Comparison of ENCODE assay signal across 21 cellular contexts in genomic region chr1:228366062-228366850, GRCh38. TPM values are rescaled to one million over a fixed set of nuclear protein-coding genes. Genes with fewer than 3 reads are reported as not detected.
A peak's percentile ranks its signal among the peaks of the same experiment; 100 is the strongest.
DNase-seq lines count a peak whose midpoint lies in the region; ATAC-seq, FAIRE-seq and TF ChIP-seq lines count a peak whose summit lies in the region.
"Had no signal": no experiment of that assay in that cellular context is flagged by ENCODE, and none has a peak within 500 bp of the region (broad histone marks: within the 10 kb centered on the region; RNA-seq: fewer than 3 reads in every experiment).

No MANE protein-coding gene starts in this region.

- H3K27me3 ChIP-seq in K562 (ENCODE audit: control insufficient read depth in 2 of 2, insufficient read depth in 2 of 2, low read length in 2 of 2) (no peaks in the 10 kb centered on the region), right atrium auricular region (no peaks in the 10 kb centered on the region), sigmoid colon (peaks cover 0 to 31% (median 0%) of the 10 kb centered on the region in 3 donors), prostate gland (replicated peaks; ENCODE audit: insufficient read depth) (peaks cover 3% of the 10 kb centered on the region)
- H3K27me3 ChIP-seq: MG63 had no signal

- peak overlapping the region; percentile 85; the same call in 1 of the 3 replicates for H3K27ac ChIP-seq in K562 (ENCODE audit: extremely low read depth, low read depth, low read length)
- peak overlapping the region; percentile 93 to 95 for H3K27ac ChIP-seq in right atrium auricular region
- H3K27ac ChIP-seq in sigmoid colon = no peak overlapping the region
- H3K27ac ChIP-seq in prostate gland = no peak overlapping the region
- H3K27ac ChIP-seq: GM23248, PC-9 had no signal

- CTCF ChIA-PET in K562 (lab: Yijun Ruan, JAX; ENCODE audit: low intra/inter-chr PET ratio) = no interaction called here

- peaks cover 20% of the 10 kb centered on the region; the same call in 2 of the 3 replicates for H3K79me2 ChIP-seq in K562 (ENCODE audit: control insufficient read depth, insufficient read depth, low read length)

- no peaks in the 10 kb centered on the region for H3K9me1 ChIP-seq in K562 (ENCODE audit: control insufficient read depth, insufficient read depth, low read length)

- in situ Hi-C loops in K562 (cut with MboI) = no loop called here

- TF ChIP-seq POLR2A in K562 (conservative IDR thresholded peaks at IDR 0.05) = no peak
- no peak for TF ChIP-seq POLR2A in sigmoid colon (IDR thresholded peaks at IDR 0.05)
- no peak for TF ChIP-seq POLR2A in prostate gland (IDR thresholded peaks at IDR 0.05)

- H3K27ac Mint-ChIP-seq in CD14-positive monocyte = peak overlapping the region in 1 of 7 donors; percentile 3
- H3K27ac Mint-ChIP-seq: CD4-positive, alpha-beta memory T cell; HFFc6 had no signal

- H3K4me3 Mint-ChIP-seq in CD14-positive monocyte = no peak overlapping the region
- H3K4me3 Mint-ChIP-seq: CD4-positive, alpha-beta memory T cell; HFFc6 had no signal

- no peaks in the 10 kb centered on the region for H3K9me3 ChIP-seq in K562 (replicated peaks; ENCODE audit: control insufficient read depth, insufficient read depth, low read depth, low read length)
- no peaks in the 10 kb centered on the region for H3K9me3 ChIP-seq in right atrium auricular region
- no peaks in the 10 kb centered on the region for H3K9me3 ChIP-seq in sigmoid colon
- no peaks in the 10 kb centered on the region for H3K9me3 ChIP-seq in prostate gland
- H3K9me3 ChIP-seq: MG63 had no signal

- intact Hi-C loops in CD14-positive monocyte (cut with micrococcal nuclease) = loop anchor here in 1 of 2 donors (10.0 kb wide), 1 partner anchor 341 kb away; no protein-coding TSS in a partner anchor
- intact Hi-C loops in K562 (cut with micrococcal nuclease) = no loop called here
- intact Hi-C loops in sigmoid colon (cut with DNase I) = no loop called here
- intact Hi-C loops in prostate gland (cut with DNase I) = no loop called here

- H3K4me1 ChIP-seq in K562 (replicated peaks in 1 of 2; ENCODE audit: control insufficient read depth in 2 of 2, insufficient read depth in 2 of 2, low read length in 2 of 2) (peaks cover 38 to 93% of the 10 kb centered on the region in 2 experiments), right atrium auricular region (peaks cover 0 to 49% of the 10 kb centered on the region in 2 donors), sigmoid colon (no peaks in the 10 kb centered on the region), prostate gland (replicated peaks) (no peaks in the 10 kb centered on the region)

- FAIRE-seq in K562 (lab: Jason Lieb, UNC) = peak; percentile 15
- FAIRE-seq: D721Med had no signal

- BruUV-seq in K562 (replicated peaks; lab: Mats Ljungman, UMichigan) = no TSS peak

- H2AFZ ChIP-seq in K562 (ENCODE audit: low read depth, low read length) = no peak overlapping the region
- H2AFZ ChIP-seq: GM23248, PC-9 had no signal

- 90% methylated on average over 23 of the region's 23 CpGs for WGBS in K562 (ENCODE audit: insufficient coverage, low coverage, missing lambda C conversion rate)
- WGBS in sigmoid colon, 2 donors = 84 to 90% methylated on average over 23 of the region's 23 CpGs
- 90% methylated on average over 23 of the region's 23 CpGs for WGBS in prostate gland

- TF ChIP-seq EP300 in K562 (IDR thresholded peaks at IDR 0.05; ENCODE audit: low read length) (no peak), sigmoid colon (IDR thresholded peaks at IDR 0.05) (no peak)

- H3K9ac ChIP-seq in K562 (ENCODE audit: insufficient read depth in 1 of 2, low read depth in 2 of 2, low read length in 2 of 2) = peak overlapping the region in 1 of 2 experiments; percentile 91; a peak in 2 of 4 replicates
- H3K9ac ChIP-seq: GM23248 had no signal

- no peaks in the 10 kb centered on the region for H3K4me1 Mint-ChIP-seq in CD14-positive monocyte
- H3K4me1 Mint-ChIP-seq: CD4-positive, alpha-beta memory T cell had no signal

- H4K20me1 ChIP-seq in K562 (replicated peaks; ENCODE audit: control insufficient read depth, insufficient read depth, low read length) = no peaks in the 10 kb centered on the region

- TF ChIP-seq RAD21 in K562 (CRISPR knock-in tag; conservative IDR thresholded peaks at IDR 0.05 in 1 of 2, IDR thresholded peaks at IDR 0.05 in 1 of 2) = no peak

- H3K9me3 Mint-ChIP-seq in CD14-positive monocyte = no peaks in the 10 kb centered on the region
- H3K9me3 Mint-ChIP-seq: CD4-positive, alpha-beta memory T cell; HFFc6 had no signal

- ATAC-seq in K562 (no peak), left lobe of liver (no peak)

- H3K36me3 ChIP-seq in K562 (ENCODE audit: control insufficient read depth, insufficient read depth, low read length) (no peaks in the 10 kb centered on the region), right atrium auricular region (no peaks in the 10 kb centered on the region), sigmoid colon (no peaks in the 10 kb centered on the region), prostate gland (no peaks in the 10 kb centered on the region)
- H3K36me3 ChIP-seq: MG63 had no signal

- peaks cover 0 to 4% (median 3%) of the 10 kb centered on the region in 3 donors for H3K27me3 Mint-ChIP-seq in CD14-positive monocyte (ENCODE audit: low read depth in 3 of 3)
- H3K27me3 Mint-ChIP-seq: CD4-positive, alpha-beta memory T cell had no signal

- peak; percentile 23 for DNase-seq in CD14-positive monocyte (ENCODE audit: low spot score)
- no peak for DNase-seq in K562 (ENCODE audit: extremely low read depth in 1 of 4, low spot score in 3 of 4)
- DNase-seq in right atrium auricular region (ENCODE audit: low spot score) = no peak
- peak; percentile 56 for DNase-seq in sigmoid colon
- no peak for DNase-seq in DMS153 (lab: John Stamatoyannopoulos, UW)
- no peak for DNase-seq in prostate gland (ENCODE audit: low spot score)
- no peak for DNase-seq in left lobe of liver (ENCODE audit: low spot score)
- no peak for DNase-seq in activated CD4-positive, alpha-beta T cell treated with anti-CD3 and anti-CD28 coated beads for 48 hours
- DNase-seq: AML-193, DND-41, GDM1, GM23248, HFFc6, MG63, NCI-H1092 treated with DMSO at 0.1 percent for 48 hours, NCI-H1694, NCI-H446 treated with DMSO at 0.1 percent for 48 hours, NCI-H748 treated with DMSO at 0.1 percent for 48 hours, PC-9 had no signal

- no peaks in the 10 kb centered on the region for H3K36me3 Mint-ChIP-seq in CD14-positive monocyte
- H3K36me3 Mint-ChIP-seq: CD4-positive, alpha-beta memory T cell had no signal

- H3K4me3 ChIP-seq in K562 = no peak overlapping the region
- no peak overlapping the region for H3K4me3 ChIP-seq in right atrium auricular region
- no peak overlapping the region for H3K4me3 ChIP-seq in sigmoid colon
- H3K4me3 ChIP-seq in prostate gland = no peak overlapping the region
- H3K4me3 ChIP-seq: GM23248, MG63, PC-9 had no signal

- no peak overlapping the region for H3K4me2 ChIP-seq in K562 (ENCODE audit: insufficient read depth, low read length)
- H3K4me2 ChIP-seq: PC-9 had no signal

- POLR2A ChIA-PET in K562 (lab: Yijun Ruan, JAX) = interaction anchor here (0.9 to 1.8 kb wide), 4 partner anchors 9 to 92 kb away, joined by 3 to 5 read pairs (median 4); a partner anchor contains a TSS

- TF ChIP-seq CTCF in CD14-positive monocyte (IDR thresholded peaks at IDR 0.05) (no peak), K562 (IDR thresholded peaks at IDR 0.05 in 2 of 3, conservative IDR thresholded peaks at IDR 0.05 in 1 of 3; ENCODE audit: insufficient read depth in 2 of 3, low read depth in 1 of 3, low read length in 3 of 3) (no peak), right atrium auricular region (IDR thresholded peaks at IDR 0.05) (no peak), sigmoid colon (IDR thresholded peaks at IDR 0.05) (no peak), prostate gland (IDR thresholded peaks at IDR 0.05) (no peak)

RNA-seq across cellular contexts. Expression of gene TRIM11, which starts 40.4 kb away (rescaled TPM):
- polyA plus RNA-seq in CD14-positive monocyte = 1 to 10 TPM; 9.1 to 9.4 TPM
- 106 and 219 TPM in 2 replicates for total RNA-seq in K562 (2011; cell fraction: chromatin; rRNA removed; ENCODE audit: low replicate concordance)
- total RNA-seq in K562 (2011; cell fraction: nucleolus; rRNA removed) = 114 and 116 TPM in 2 replicates
- 107 and 126 TPM in 2 replicates for total RNA-seq in K562 (2011; cell fraction: nucleoplasm; rRNA removed)
- 45.1 and 49.1 TPM in 2 replicates for total RNA-seq in K562 (2014; rRNA removed)
- total RNA-seq in K562 (2014; rRNA removed; fragmentation: Illumina TruSeq; extraction: Trizol) = 14.8 and 18.0 TPM in 2 replicates
- 29.7 and 29.8 TPM in 2 replicates for total RNA-seq in K562 (2015; rRNA removed; fragmentation: Illumina TruSeq; extraction: Trizol)
- 64.3 and 66.8 TPM in 2 replicates for total RNA-seq in K562 (2021)
- 17.5 and 26.5 TPM in 2 replicates for polyA plus RNA-seq in K562 (2011; rRNA removed)
- 15.7 and 25.5 TPM in 2 replicates for polyA plus RNA-seq in K562 (2011; cell fraction: cytosol; rRNA removed)
- polyA plus RNA-seq in K562 (2011; cell fraction: nucleus; rRNA removed) = 67.6 and 116 TPM in 2 replicates
- 33.4 and 43.7 TPM in 2 replicates for polyA plus RNA-seq in K562 (2012)
- polyA plus RNA-seq in K562 (2014; fragmentation: Illumina TruSeq; extraction: Trizol) = 33.7 and 35.0 TPM in 2 replicates
- 1 to 10 TPM; 3.6 to 3.8 TPM for polyA plus RNA-seq in K562 (2014; fragmentation: Nextera tagmentation; extraction: Ambion mirVana)
- polyA plus RNA-seq in K562 (2014; rRNA removed) = 34.4 and 43.0 TPM in 2 replicates
- 24.4 and 25.6 TPM in 2 replicates for polyA minus RNA-seq in K562 (2011; rRNA and poly(A)+ RNA removed)
- polyA minus RNA-seq in K562 (2011; cell fraction: cytosol; rRNA and poly(A)+ RNA removed) = 22.2 and 23.9 TPM in 2 replicates
- 42.0 and 46.8 TPM in 2 replicates for polyA minus RNA-seq in K562 (2011; cell fraction: nucleus; rRNA and poly(A)+ RNA removed)
- 1 to 10 TPM; 5.5 to 9.8 TPM for total RNA-seq in right atrium auricular region
- 10 to 100 TPM; 11.8 to 19.6 (median 16.0) TPM for total RNA-seq in sigmoid colon
- polyA plus RNA-seq in sigmoid colon = 10 to 100 TPM; 12.0 to 32.9 (median 14.3) TPM
- 10 to 100 TPM; 35.3 to 36.2 TPM for total RNA-seq in prostate gland
- total RNA-seq in left lobe of liver = 7.3 TPM

RNA-seq across cellular contexts. Expression of gene TRIM17, which starts 50.4 kb away (rescaled TPM):
- polyA plus RNA-seq in CD14-positive monocyte (not detected), K562 (2011; rRNA removed) (not detected in 2 replicates), K562 (2014; fragmentation: Illumina TruSeq; extraction: Trizol) (not detected in 2 replicates), K562 (2014; fragmentation: Nextera tagmentation; extraction: Ambion mirVana) (not detected), K562 (2014; rRNA removed) (not detected in 2 replicates), sigmoid colon (under 1 TPM in 1 of 3 donors, not detected in 2; 0.44 TPM)
- not detected in 2 replicates for total RNA-seq in K562 (2011; cell fraction: chromatin; rRNA removed; ENCODE audit: low replicate concordance)
- 0.26 TPM in 1 of 2 replicates, not detected in the other for total RNA-seq in K562 (2011; cell fraction: nucleolus; rRNA removed)
- not detected in 2 replicates for total RNA-seq in K562 (2011; cell fraction: nucleoplasm; rRNA removed)
- total RNA-seq in K562 (2014; rRNA removed) (not detected in 2 replicates), K562 (2014; rRNA removed; fragmentation: Illumina TruSeq; extraction: Trizol) (not detected in 2 replicates), K562 (2015; rRNA removed; fragmentation: Illumina TruSeq; extraction: Trizol) (not detected in 2 replicates), K562 (2021) (not detected in 2 replicates), right atrium auricular region (not detected), sigmoid colon (under 1 TPM in 1 of 4 donors, not detected in 3; 0.95 TPM), prostate gland (1 to 10 TPM; 2.0 to 9.9 TPM), left lobe of liver (not detected)
- not detected in 2 replicates for polyA plus RNA-seq in K562 (2011; cell fraction: cytosol; rRNA removed)
- polyA plus RNA-seq in K562 (2011; cell fraction: nucleus; rRNA removed) = 0.07 TPM in 1 of 2 replicates, not detected in the other
- 0.35 and 0.83 TPM in 2 replicates for polyA plus RNA-seq in K562 (2012)
- not detected in 2 replicates for polyA minus RNA-seq in K562 (2011; rRNA and poly(A)+ RNA removed)
- polyA minus RNA-seq in K562 (2011; cell fraction: cytosol; rRNA and poly(A)+ RNA removed) = not detected in 2 replicates
- polyA minus RNA-seq in K562 (2011; cell fraction: nucleus; rRNA and poly(A)+ RNA removed) = not detected in 2 replicates
- total RNA-seq: GM23248 had no signal

Comparison
In these comparisons a context has a peak if more than half of its experiments do, and no peak if none do; other contexts are left out.
1. DNase-seq: peak in CD14-positive monocyte (single experiment) and sigmoid colon (single experiment); none in K562 (0 of 4), right atrium auricular region (single experiment), DMS153 (single experiment), prostate gland (single experiment), left lobe of liver (single experiment) and activated CD4-positive, alpha-beta T cell treated with anti-CD3 and anti-CD28 coated beads for 48 hours (single experiment).
2. H3K27ac ChIP-seq: peak in K562 (single experiment) and right atrium auricular region (2 of 2); none in sigmoid colon (0 of 4) and prostate gland (0 of 2).